ENCODE assay signal across 1 cellular context in genomic region chr3:149585401-149585726, GRCh38.
TF ChIP-seq lines count a peak whose summit lies in the region.

No MANE protein-coding gene starts in this region.

TF ChIP-seq in GM12878, 131 proteins besides CTCF, POLR2A, EP300 and RAD21 (continued from another document and continues in another):
- TF ChIP-seq TARDBP (IDR thresholded peaks at IDR 0.05; ENCODE audit: borderline replicate concordance): peak; percentile 17; the same call in 1 of the 2 replicates
- no peak for TF ChIP-seq FOXK2 (IDR thresholded peaks at IDR 0.05)
- peak; percentile 31; the same call in 1 of the 2 replicates for TF ChIP-seq SMC3 (IDR thresholded peaks at IDR 0.05; ENCODE audit: borderline replicate concordance, low read length)
- TF ChIP-seq SP1 (IDR thresholded peaks at IDR 0.05; ENCODE audit: low read depth, low read length): peak; percentile 51
- TF ChIP-seq BRCA1 (IDR thresholded peaks at IDR 0.05; ENCODE audit: low read depth, low read length): no peak
- peak; percentile 37; the same call in 1 of the 2 replicates for TF ChIP-seq CHD2 (IDR thresholded peaks at IDR 0.05; ENCODE audit: borderline replicate concordance, low read depth, low read length)
- TF ChIP-seq SIN3A (IDR thresholded peaks at IDR 0.05; ENCODE audit: low read depth, low read length): no peak
- TF ChIP-seq MEF2B (IDR thresholded peaks at IDR 0.05; ENCODE audit: partially characterized antibody, poor library complexity, severe bottlenecking): peak; percentile 97
- peak; percentile 39; the same call in 1 of the 2 replicates for TF ChIP-seq ZBTB33 (IDR thresholded peaks at IDR 0.05)
- no peak for TF ChIP-seq NR2C2 (IDR thresholded peaks at IDR 0.05; ENCODE audit: borderline replicate concordance, control insufficient read depth, insufficient read length, low read depth)
- peak; percentile 89 for TF ChIP-seq MLLT1 (IDR thresholded peaks at IDR 0.05)
- peak; percentile 90 for TF ChIP-seq FOXM1 (IDR thresholded peaks at IDR 0.05; ENCODE audit: low read depth, low read length)
- TF ChIP-seq EGR1 (IDR thresholded peaks at IDR 0.05; ENCODE audit: borderline replicate concordance in 1 of 2, low read depth in 2 of 2, low read length in 2 of 2): no peak
- peak; percentile 99 for TF ChIP-seq ZNF384 (IDR thresholded peaks at IDR 0.05; ENCODE audit: borderline replicate concordance, low read depth, low read length)
- TF ChIP-seq SKIL (IDR thresholded peaks at IDR 0.05; ENCODE audit: low read depth, poor library complexity, severe bottlenecking): peak; percentile 99
- no peak for TF ChIP-seq E4F1 (IDR thresholded peaks at IDR 0.05; ENCODE audit: borderline replicate concordance, partially characterized antibody)
- TF ChIP-seq ZNF217 (IDR thresholded peaks at IDR 0.05): peak; percentile 96; the same call in 1 of the 2 replicates
- TF ChIP-seq CREM (IDR thresholded peaks at IDR 0.05; ENCODE audit: low read depth): peak; percentile 66; the same call in 1 of the 2 replicates
- no peak for TF ChIP-seq FOS (IDR thresholded peaks at IDR 0.05; ENCODE audit: borderline replicate concordance, extremely low read depth, insufficient read length)
- peak; percentile 95; the same call in 1 of the 2 replicates for TF ChIP-seq NR2F1 (conservative IDR thresholded peaks at IDR 0.05)
- no peak for TF ChIP-seq YBX1 (IDR thresholded peaks at IDR 0.05)
- TF ChIP-seq PML (IDR thresholded peaks at IDR 0.05; ENCODE audit: low read length): peak; percentile 72
- TF ChIP-seq RELA (IDR thresholded peaks at IDR 0.05; ENCODE audit: borderline replicate concordance, partially characterized antibody): peak; percentile 39
- peak; percentile 59; the same call in 1 of the 2 replicates for TF ChIP-seq EED (IDR thresholded peaks at IDR 0.05; ENCODE audit: low read depth)
- 0 out of 2 replicates have a peak, but pooled peaks have one; percentile 78 for TF ChIP-seq RCOR1 (conservative IDR thresholded peaks at IDR 0.05; ENCODE audit: low read depth, low read length)
- 0 out of 2 replicates have a peak, but pooled peaks have one; percentile 70 for TF ChIP-seq ZNF207 (IDR thresholded peaks at IDR 0.05; ENCODE audit: borderline replicate concordance)
- TF ChIP-seq CHD4 (IDR thresholded peaks at IDR 0.05): 0 out of 2 replicates have a peak, but pooled peaks have one; percentile 79
- peak; percentile 80 for TF ChIP-seq CBX5 (IDR thresholded peaks at IDR 0.05; ENCODE audit: low read depth)
- peak; percentile 95 for TF ChIP-seq MTA2 (IDR thresholded peaks at IDR 0.05; ENCODE audit: low read depth)
- peak in 1 of 2 experiments; percentile 78; a peak in 2 of 4 replicates for TF ChIP-seq ETV6 (conservative IDR thresholded peaks at IDR 0.05 in 1 of 2, IDR thresholded peaks at IDR 0.05 in 1 of 2; ENCODE audit: borderline replicate concordance in 1 of 2, low read depth in 1 of 2)
- TF ChIP-seq TCF7 (IDR thresholded peaks at IDR 0.05; ENCODE audit: borderline replicate concordance): 0 out of 2 replicates have a peak, but pooled peaks have one; percentile 54
- TF ChIP-seq NBN (IDR thresholded peaks at IDR 0.05): peak; percentile 97
- TF ChIP-seq NFIC (IDR thresholded peaks at IDR 0.05; ENCODE audit: low read depth, low read length): peak; percentile 96
- TF ChIP-seq RAD51 (IDR thresholded peaks at IDR 0.05): 0 out of 2 replicates have a peak, but pooled peaks have one; percentile 40
- TF ChIP-seq HDAC6 (IDR thresholded peaks at IDR 0.05; ENCODE audit: unreplicated experiment): no peak
- TF ChIP-seq RUNX3 (IDR thresholded peaks at IDR 0.05; ENCODE audit: low read length): peak; percentile 98
- TF ChIP-seq CUX1 (IDR thresholded peaks at IDR 0.05; ENCODE audit: insufficient replicate concordance, low read depth, low read length): peak; percentile 47
- peak; percentile 46; the same call in 1 of the 2 replicates for TF ChIP-seq CREB1 (IDR thresholded peaks at IDR 0.05; ENCODE audit: low read depth)
- peak; percentile 23; the same call in 1 of the 3 replicates for TF ChIP-seq POU2F2 (IDR thresholded peaks at IDR 0.05; ENCODE audit: borderline replicate concordance, low read depth, low read length)
- no peak for TF ChIP-seq KLF5 (IDR thresholded peaks at IDR 0.05; ENCODE audit: partially characterized antibody)
- peak; percentile 76 for TF ChIP-seq BCL3 (IDR thresholded peaks at IDR 0.05; ENCODE audit: borderline replicate concordance, insufficient read depth, low read depth, low read length, poor library complexity, severe bottlenecking)
- TF ChIP-seq BCL11A (IDR thresholded peaks at IDR 0.05; ENCODE audit: low read depth, low read length): peak; percentile 76
- 0 out of 2 replicates have a peak, but pooled peaks have one; percentile 5 for TF ChIP-seq SMARCA5 (IDR thresholded peaks at IDR 0.05)
- no peak for TF ChIP-seq POLR2AphosphoS5 (IDR thresholded peaks at IDR 0.05; ENCODE audit: low read length)
- peak; percentile 91; the same call in 1 of the 2 replicates for TF ChIP-seq TBL1XR1 (IDR thresholded peaks at IDR 0.05; ENCODE audit: low read depth, low read length)
- TF ChIP-seq IKZF2 (IDR thresholded peaks at IDR 0.05): peak; percentile 87 to 93
- peak; percentile 88 for TF ChIP-seq ATF7 (IDR thresholded peaks at IDR 0.05; ENCODE audit: low read depth)
